In genomic region chr1:167499657-167500056, GRCh38 we compare ENCODE assay signal across 9 cellular contexts. TPM values are rescaled to one million over a fixed set of nuclear protein-coding genes. Genes with fewer than 3 reads are reported as not detected.
A peak's percentile ranks its signal among the peaks of the same experiment; 100 is the strongest.
DNase-seq lines count a peak whose midpoint lies in the region; ATAC-seq and TF ChIP-seq lines count a peak whose summit lies in the region.
"Had no signal": no experiment of that assay in that cellular context is flagged by ENCODE, and none has a peak within 500 bp of the region (broad histone marks: within the 10 kb centered on the region; RNA-seq: fewer than 3 reads in every experiment).

No MANE protein-coding gene starts in this region.

- DNase-seq in effector memory CD4-positive, alpha-beta T cell: no peak
- DNase-seq in MG63 (no peak), right lobe of liver (no peak), NCI-H128 (lab: John Stamatoyannopoulos, UW; ENCODE audit: unreplicated experiment) (no peak), NCI-H187 treated with DMSO at 0.1 percent for 48 hours (lab: John Stamatoyannopoulos, UW) (no peak)

- no peak for TF ChIP-seq POLR2A in right lobe of liver (IDR thresholded peaks at IDR 0.05)

- no peaks in the 10 kb centered on the region for H3K27me3 ChIP-seq in effector memory CD4-positive, alpha-beta T cell (replicated peaks; ENCODE audit: control insufficient read depth, insufficient read depth, low read length, poor library complexity, severe bottlenecking)
- H3K27me3 ChIP-seq in MG63: peaks cover 28% of the 10 kb centered on the region
- H3K27me3 ChIP-seq in right lobe of liver: no peaks in the 10 kb centered on the region

- H3K27ac ChIP-seq in effector memory CD4-positive, alpha-beta T cell (ENCODE audit: insufficient read depth, low read length, poor library complexity, severe bottlenecking): peak overlapping the region; percentile 64
- no peak overlapping the region for H3K27ac ChIP-seq in right lobe of liver

- intact Hi-C loops in right lobe of liver (cut with DNase I): no loop called here

- H3K9me3 ChIP-seq in effector memory CD4-positive, alpha-beta T cell (ENCODE audit: control insufficient read depth, low read length): no peaks in the 10 kb centered on the region
- H3K9me3 ChIP-seq in MG63 (no peaks in the 10 kb centered on the region), right lobe of liver (no peaks in the 10 kb centered on the region)

- 69% methylated on average over 2 of the region's 3 CpGs for WGBS in right lobe of liver (ENCODE audit: insufficient coverage, low coverage, low lambda C conversion rate, missing lambda C conversion rate)

- H3K4me1 ChIP-seq in effector memory CD4-positive, alpha-beta T cell (ENCODE audit: control insufficient read depth, insufficient read depth, low read length, poor library complexity, severe bottlenecking): peaks cover 81% of the 10 kb centered on the region
- no peaks in the 10 kb centered on the region for H3K4me1 ChIP-seq in right lobe of liver

- no peak for TF ChIP-seq CTCF in right lobe of liver (IDR thresholded peaks at IDR 0.05)

- H3K4me3 ChIP-seq in effector memory CD4-positive, alpha-beta T cell (ENCODE audit: insufficient read depth, low read depth, low read length, poor library complexity, severe bottlenecking): no peak overlapping the region
- no peak overlapping the region for H3K4me3 ChIP-seq in MG63
- no peak overlapping the region for H3K4me3 ChIP-seq in right lobe of liver

- ATAC-seq in GM18511 (IDR thresholded peaks at IDR 0.05; ENCODE audit: unreplicated experiment) (peak; percentile 98), GM21528 (IDR thresholded peaks at IDR 0.05; ENCODE audit: low FRiP score, unreplicated experiment) (peak; percentile 93), HG03565 (IDR thresholded peaks at IDR 0.05; ENCODE audit: unreplicated experiment) (peak; percentile 99), right lobe of liver (no peak)

- H3K36me3 ChIP-seq in effector memory CD4-positive, alpha-beta T cell (ENCODE audit: control insufficient read depth, insufficient read depth, low read length): peaks cover 33% of the 10 kb centered on the region
- H3K36me3 ChIP-seq in MG63 (no peaks in the 10 kb centered on the region), right lobe of liver (no peaks in the 10 kb centered on the region)

RNA-seq across cellular contexts. Expression of gene CD247, which starts 18.7 kb away (rescaled TPM):
- total RNA-seq in MG63 (2014; rRNA removed; shearing (Covaris generic); ENCODE audit: low replicate concordance): 2.5 TPM in 1 of 2 replicates, not detected in the other
- total RNA-seq in right lobe of liver: 1 to 10 TPM in 2 of 6 experiments, under 1 TPM in 4; 0.48 to 2.2 (median 0.71) TPM
- total RNA-seq: renal cortical epithelial cell had no signal

RNA-seq across cellular contexts. Expression of gene CREG1, which starts 53.9 kb away (rescaled TPM):
- 60.7 and 65.3 TPM in 2 replicates for total RNA-seq in MG63 (2014; rRNA removed; shearing (Covaris generic); ENCODE audit: low replicate concordance)
- total RNA-seq in right lobe of liver: 100 to 1,000 TPM in 5 of 6 experiments, 10 to 100 TPM in 1; 95.8 to 230 (median 171) TPM

Comparison
In these comparisons a context has a peak if more than half of its experiments do, and no peak if none do; other contexts are left out.
1. ATAC-seq: peak in GM18511 (single experiment), GM21528 (single experiment) and HG03565 (single experiment); none in right lobe of liver (0 of 4).